ENCODE assay signal across 8 cellular contexts in the genomic region with DNA sequence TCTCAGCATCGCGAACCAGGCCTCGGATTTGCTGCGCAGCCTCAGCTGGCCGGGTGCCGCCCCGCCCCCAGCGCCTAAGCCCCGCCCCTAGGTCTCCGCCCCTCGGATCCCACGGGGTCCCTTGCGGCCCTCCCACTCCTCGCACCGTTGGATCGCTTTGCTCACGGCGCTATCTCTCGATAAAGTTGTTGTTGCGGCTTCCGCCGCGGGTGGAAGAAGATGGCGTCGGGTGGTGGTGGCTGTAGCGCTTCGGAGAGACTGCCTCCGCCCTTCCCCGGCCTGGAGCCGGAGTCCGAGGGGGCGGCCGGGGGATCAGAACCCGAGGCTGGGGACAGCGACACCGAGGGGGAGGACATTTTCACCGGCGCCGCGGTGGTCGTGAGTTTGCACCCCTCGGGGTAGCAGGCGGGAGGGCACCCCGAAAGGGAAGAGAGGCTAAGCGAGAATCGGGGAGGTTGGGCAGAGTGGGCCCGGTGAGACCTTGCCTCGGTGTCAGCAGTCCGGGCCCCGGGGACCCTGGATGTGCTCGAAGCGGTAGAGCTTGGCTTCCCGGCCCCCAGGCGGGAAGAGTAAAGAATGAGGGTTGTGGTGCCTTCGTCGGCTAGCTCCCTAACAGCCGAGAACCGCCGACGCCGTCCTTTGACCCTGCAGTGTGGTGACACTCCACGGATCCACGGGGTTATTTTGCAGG. TPM values are rescaled to one million over a fixed set of nuclear protein-coding genes. Genes with fewer than 3 reads are reported as not detected.
DNase-seq lines count a peak whose midpoint lies in the region; ATAC-seq and TF ChIP-seq lines count a peak whose summit lies in the region.

TSS of gene SNX1 (plus strand) at position 188 of the 691 bp plus-strand sequence. CDS start at position 220, 32 bp downstream.

- H3K4me1 ChIP-seq in ovary (ENCODE audit: insufficient read depth) (peaks cover 17% of the 10 kb centered on the region), thoracic aorta (ENCODE audit: control insufficient read depth in 1 of 2, low read depth in 2 of 2) (peaks cover 30 to 66% of the 10 kb centered on the region in 2 donors)

- peaks cover 11% of the 10 kb centered on the region for H3K36me3 Mint-ChIP-seq in activated naive CD8-positive, alpha-beta T cell treated with anti-CD3 and anti-CD28 coated beads, Interleukin-2, amount 50 U/mL, for 24 hours (ENCODE audit: low read depth)

- TF ChIP-seq POLR2A in ovary (IDR thresholded peaks at IDR 0.05): peak; percentile 93

- H3K36me3 ChIP-seq in ovary (no peaks in the 10 kb centered on the region), thoracic aorta (no peaks in the 10 kb centered on the region)

- peak in 2 of 3 donors; percentile 48 to 52 for TF ChIP-seq CTCF in ovary (IDR thresholded peaks at IDR 0.05)
- peak; percentile 32 for TF ChIP-seq CTCF in thoracic aorta (IDR thresholded peaks at IDR 0.05)

- no peaks in the 10 kb centered on the region for H3K27me3 Mint-ChIP-seq in activated naive CD8-positive, alpha-beta T cell treated with anti-CD3 and anti-CD28 coated beads, Interleukin-2, amount 50 U/mL, for 24 hours

- peaks cover 74% of the 10 kb centered on the region for H3K4me1 Mint-ChIP-seq in activated naive CD8-positive, alpha-beta T cell treated with anti-CD3 and anti-CD28 coated beads, Interleukin-2, amount 50 U/mL, for 24 hours

- ATAC-seq in HG02678 (IDR thresholded peaks at IDR 0.05; ENCODE audit: unreplicated experiment): peak; percentile 46
- ATAC-seq in activated naive CD8-positive, alpha-beta T cell treated with anti-CD3 and anti-CD28 coated beads, Interleukin-2, amount 50 U/mL, for 24 hours: peak; percentile 48
- peak; percentile 87 for ATAC-seq in Right ventricle myocardium inferior
- peak; percentile 81 for ATAC-seq in thoracic aorta (ENCODE audit: insufficient number of reproducible peaks, low FRiP score, low read depth)

- peak within 1 kb of the TSS; percentile 96 for H3K27ac Mint-ChIP-seq in activated naive CD8-positive, alpha-beta T cell treated with anti-CD3 and anti-CD28 coated beads, Interleukin-2, amount 50 U/mL, for 24 hours

- no peak for TF ChIP-seq EP300 in ovary (IDR thresholded peaks at IDR 0.05)

- peak within 1 kb of the TSS; percentile 55 to 59 for H3K27ac ChIP-seq in ovary
- H3K27ac ChIP-seq in thoracic aorta: peak within 1 kb of the TSS; percentile 79 to 85

- H3K27me3 ChIP-seq in ovary (no peaks in the 10 kb centered on the region), thoracic aorta (replicated peaks; ENCODE audit: insufficient read depth) (no peaks in the 10 kb centered on the region)

- H3K4me3 ChIP-seq in ovary (peak within 1 kb of the TSS; percentile 94), thoracic aorta (peak within 1 kb of the TSS; percentile 83)

- 0% methylated on average over 55 to 63 of the region's 63 CpGs for WGBS in ovary, 3 donors

- intact Hi-C loops in Right ventricle myocardium inferior (cut with DNase I): no loop called here
- intact Hi-C loops in ovary (cut with DNase I): no loop called here

- no peaks in the 10 kb centered on the region for H3K9me3 ChIP-seq in ovary
- H3K9me3 ChIP-seq in thoracic aorta: no peaks in the 10 kb centered on the region

- H3K4me3 Mint-ChIP-seq in activated naive CD8-positive, alpha-beta T cell treated with anti-CD3 and anti-CD28 coated beads, Interleukin-2, amount 50 U/mL, for 24 hours: peak within 1 kb of the TSS; percentile 100

- no peaks in the 10 kb centered on the region for H3K9me3 Mint-ChIP-seq in activated naive CD8-positive, alpha-beta T cell treated with anti-CD3 and anti-CD28 coated beads, Interleukin-2, amount 50 U/mL, for 24 hours

- DNase-seq in GM04504 (ENCODE audit: low read depth) (peak; percentile 88), NCI-H146 (lab: John Stamatoyannopoulos, UW) (peak; percentile 89), T follicular helper cell (ENCODE audit: low read depth) (peak; percentile 93), Right ventricle myocardium inferior (ENCODE audit: missing footprints) (peak; percentile 95), ovary (peak; percentile 93 to 98 (median 96)), thoracic aorta (ENCODE audit: low spot score) (peak; percentile 75)
- peak; percentile 91 for DNase-seq in activated naive CD8-positive, alpha-beta T cell treated with anti-CD3 and anti-CD28 coated beads, Interleukin-2, amount 50 U/mL, for 24 hours

RNA-seq across cellular contexts. Expression of gene SNX1, which starts in this region (rescaled TPM):
- total RNA-seq in Right ventricle myocardium inferior (90.7 TPM), ovary (100 to 1,000 TPM in 5 of 7 donors, 10 to 100 TPM in 2; 57.9 to 139 (median 126) TPM), thoracic aorta (100 to 1,000 TPM in 1 of 2 donors, 10 to 100 TPM in 1; 47.2 to 104 TPM)
- polyA plus RNA-seq in ovary: 100 to 1,000 TPM in 1 of 2 donors, 10 to 100 TPM in 1; 51.5 to 120 TPM

Comparison
In these comparisons a context has a peak if more than half of its experiments do, and no peak if none do; other contexts are left out.
1. Peak in every context shown above with its lines: DNase-seq, ATAC-seq, H3K4me3 ChIP-seq and H3K27ac ChIP-seq.